15 cellular contexts compared by ENCODE assay signal in genomic region chr11:121038642-121039409, GRCh38. TPM values are rescaled to one million over a fixed set of nuclear protein-coding genes. Genes with fewer than 3 reads are reported as not detected.
DNase-seq lines count a peak whose midpoint lies in the region; ATAC-seq, FAIRE-seq and TF ChIP-seq lines count a peak whose summit lies in the region.
"Had no signal": no experiment of that assay in that cellular context is flagged by ENCODE, and none has a peak within 500 bp of the region (broad histone marks: within the 10 kb centered on the region; RNA-seq: fewer than 3 reads in every experiment).

No MANE protein-coding gene starts in this region.

- peak overlapping the region; percentile 92 for H3K27ac Mint-ChIP-seq in endothelial cell (ENCODE audit: unreplicated experiment)
- H3K27ac Mint-ChIP-seq in nephron progenitor cell = peak overlapping the region; percentile 46

- H3K9ac ChIP-seq in HUES48 (ENCODE audit: low read depth, low read length) = no peak overlapping the region

- peaks cover 4% of the 10 kb centered on the region for H3K27me3 Mint-ChIP-seq in endothelial cell (ENCODE audit: unreplicated experiment)
- no peaks in the 10 kb centered on the region for H3K27me3 Mint-ChIP-seq in nephron progenitor cell (ENCODE audit: low read depth, poor library complexity)
- H3K27me3 Mint-ChIP-seq: CD4-positive, alpha-beta memory T cell had no signal

- H3K36me3 Mint-ChIP-seq in endothelial cell (ENCODE audit: low read depth, unreplicated experiment) (no peaks in the 10 kb centered on the region), nephron progenitor cell (ENCODE audit: low read depth) (no peaks in the 10 kb centered on the region)

- H3K4me3 ChIP-seq in HUES48 (ENCODE audit: low read depth, low read length) = no peak overlapping the region
- H3K4me3 ChIP-seq: HAP-1 had no signal

- peaks cover 49% of the 10 kb centered on the region for H3K4me1 ChIP-seq in HUES48 (ENCODE audit: control insufficient read depth, insufficient read depth, low read length)
- H3K4me1 ChIP-seq: BE2C had no signal

- no peaks in the 10 kb centered on the region for H3K9me3 Mint-ChIP-seq in endothelial cell (ENCODE audit: unreplicated experiment)
- H3K9me3 Mint-ChIP-seq in nephron progenitor cell = no peaks in the 10 kb centered on the region
- H3K9me3 Mint-ChIP-seq: CD4-positive, alpha-beta memory T cell had no signal

- intact Hi-C loops in posterior vena cava (cut with DNase I) = no loop called here

- ATAC-seq in GM18511 (IDR thresholded peaks at IDR 0.05; ENCODE audit: unreplicated experiment) = no peak

- H3K4me3 Mint-ChIP-seq in endothelial cell (ENCODE audit: unreplicated experiment) = peak overlapping the region; percentile 21
- peak overlapping the region; percentile 5 for H3K4me3 Mint-ChIP-seq in nephron progenitor cell
- H3K4me3 Mint-ChIP-seq: CD4-positive, alpha-beta memory T cell had no signal

- peak overlapping the region; percentile 34 for H3K27ac ChIP-seq in HUES48 (ENCODE audit: low read depth, low read length)

- TF ChIP-seq CTCF in endothelial cell (IDR thresholded peaks at IDR 0.05; ENCODE audit: unreplicated experiment) (no peak), nephron progenitor cell (IDR thresholded peaks at IDR 0.05) (no peak)

- no peaks in the 10 kb centered on the region for H3K36me3 ChIP-seq in HUES48 (ENCODE audit: control insufficient read depth, insufficient read depth, low read length)
- H3K36me3 ChIP-seq: BE2C, HAP-1 had no signal

- DNase-seq in GM19239 (ENCODE audit: insufficient read length, low spot score) (no peak), endothelial cell (ENCODE audit: low spot score) (no peak), nephron progenitor cell (no peak), posterior vena cava (ENCODE audit: low spot score) (no peak), NCI-H2107 (lab: John Stamatoyannopoulos, UW) (no peak), urothelium cell line (ENCODE audit: low spot score) (no peak)
- DNase-seq: BE2C; CD4-positive, alpha-beta memory T cell; KBM-7; NCI-H1092; NCI-H1694; SIG-M5 had no signal

- FAIRE-seq in GM19239 (lab: Jason Lieb, UNC) (peak; percentile 72), urothelium cell line (lab: Jason Lieb, UNC) (no peak)

- no peaks in the 10 kb centered on the region for H3K9me3 ChIP-seq in HUES48 (ENCODE audit: control insufficient read depth, insufficient read depth, low read length)
- H3K9me3 ChIP-seq: BE2C, HAP-1 had no signal

- H3K4me1 Mint-ChIP-seq in endothelial cell (ENCODE audit: unreplicated experiment) (peaks cover 70% of the 10 kb centered on the region), nephron progenitor cell (peaks cover 45% of the 10 kb centered on the region)

- H3K27me3 ChIP-seq in HUES48 (ENCODE audit: control insufficient read depth, insufficient read depth, low read length) = no peaks in the 10 kb centered on the region
- H3K27me3 ChIP-seq: BE2C had no signal

RNA-seq across cellular contexts. Expression of gene TBCEL, which starts 14.9 kb away (rescaled TPM):
- 31.2 TPM for total RNA-seq in endothelial cell (ENCODE audit: unreplicated experiment)
- total RNA-seq in posterior vena cava = 10 to 100 TPM; 30.8 to 32.7 TPM
